Comparison of ENCODE assay signal across 1 cellular context in the genomic region with DNA sequence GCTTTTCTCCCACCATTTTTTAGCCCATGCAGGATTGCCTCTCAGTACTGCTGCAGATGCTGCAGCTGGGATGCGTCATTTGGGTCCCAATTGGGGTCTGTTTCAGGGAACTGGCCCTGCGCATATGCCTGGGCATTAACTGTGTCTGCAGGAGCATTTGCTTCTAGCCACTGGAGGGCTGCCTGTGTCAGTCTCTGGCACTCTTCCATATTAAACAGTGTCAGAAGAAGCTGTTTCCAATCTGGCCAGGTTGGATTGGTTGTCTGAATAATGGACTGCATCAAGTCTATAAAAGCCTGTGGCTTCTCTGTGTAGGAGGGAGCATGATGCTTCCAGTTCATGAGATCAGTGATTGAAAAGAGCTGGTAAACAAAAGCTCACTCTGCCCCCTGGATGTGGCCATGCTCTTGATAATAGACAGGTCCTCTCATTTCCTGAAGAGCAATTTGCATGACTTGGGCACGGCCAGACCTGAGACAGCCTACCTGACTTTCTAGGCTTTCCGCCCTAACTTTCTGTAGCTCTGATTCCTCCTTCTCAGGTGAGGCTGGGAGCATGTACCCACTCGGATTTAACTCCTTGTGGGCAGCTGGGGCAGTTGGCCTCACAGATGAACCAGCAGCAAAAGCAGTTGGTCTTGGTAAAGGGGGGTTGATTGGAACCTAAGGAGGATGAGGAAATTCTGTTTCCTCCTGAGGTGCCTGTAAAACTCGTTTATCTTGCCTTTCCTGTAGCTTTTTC.
A peak's percentile ranks its signal among the peaks of the same experiment; 100 is the strongest.
TF ChIP-seq lines count a peak whose summit lies in the region.

No MANE protein-coding gene starts in this region.

TF ChIP-seq in HepG2, 621 proteins besides CTCF, POLR2A, EP300 and RAD21 (continued from another document and continues in another):
- TF ChIP-seq ZGPAT (CRISPR knock-in tag; IDR thresholded peaks at IDR 0.05): peak; percentile 57; the same call in 1 of the 2 replicates
- no peak for TF ChIP-seq ZFP41 (CRISPR knock-in tag; IDR thresholded peaks at IDR 0.05; ENCODE audit: borderline replicate concordance)
- no peak for TF ChIP-seq ZBTB3 (CRISPR knock-in tag; IDR thresholded peaks at IDR 0.05; ENCODE audit: borderline replicate concordance, low read depth)
- no peak for TF ChIP-seq E2F1 (CRISPR knock-in tag; IDR thresholded peaks at IDR 0.05)
- TF ChIP-seq ISL2 (CRISPR knock-in tag; IDR thresholded peaks at IDR 0.05): 0 out of 2 replicates have a peak, but pooled peaks have one; percentile 25
- TF ChIP-seq SSRP1 (CRISPR knock-in tag; IDR thresholded peaks at IDR 0.05): peak; percentile 54; the same call in 1 of the 2 replicates
- no peak for TF ChIP-seq CCAR2 (optimal IDR thresholded peaks at IDR 0.05; ENCODE audit: low read depth, low read length)
- TF ChIP-seq SMAD3 (CRISPR knock-in tag; IDR thresholded peaks at IDR 0.05): no peak
- no peak for TF ChIP-seq GLI4 (CRISPR knock-in tag; IDR thresholded peaks at IDR 0.05; ENCODE audit: borderline replicate concordance)
- 0 out of 2 replicates have a peak, but pooled peaks have one; percentile 11 for TF ChIP-seq PATZ1 (CRISPR knock-in tag; IDR thresholded peaks at IDR 0.05)
- TF ChIP-seq PAWR (CRISPR knock-in tag; IDR thresholded peaks at IDR 0.05; ENCODE audit: borderline replicate concordance): no peak
- TF ChIP-seq SRF (IDR thresholded peaks at IDR 0.05; ENCODE audit: low read depth, low read length): no peak
- TF ChIP-seq FOXK1 (CRISPR knock-in tag; IDR thresholded peaks at IDR 0.05; ENCODE audit: borderline replicate concordance, low read depth): no peak
- peak; percentile 61 for TF ChIP-seq RBM22 (optimal IDR thresholded peaks at IDR 0.05; ENCODE audit: low read length)
- no peak for TF ChIP-seq ZNF766 (CRISPR knock-in tag; IDR thresholded peaks at IDR 0.05; ENCODE audit: borderline replicate concordance)
- no peak for TF ChIP-seq PLRG1 (conservative IDR thresholded peaks at IDR 0.05)
- no peak for TF ChIP-seq ZHX2 (IDR thresholded peaks at IDR 0.05; ENCODE audit: low read depth)
- no peak for TF ChIP-seq ZHX2 (CRISPR knock-in tag; IDR thresholded peaks at IDR 0.05; ENCODE audit: borderline replicate concordance)
- TF ChIP-seq MED8 (CRISPR knock-in tag; IDR thresholded peaks at IDR 0.05; ENCODE audit: insufficient replicate concordance): no peak
- no peak for TF ChIP-seq ZNF883 (CRISPR knock-in tag; IDR thresholded peaks at IDR 0.05; ENCODE audit: not compliant biosample characterization)
- TF ChIP-seq, protein P1, sequence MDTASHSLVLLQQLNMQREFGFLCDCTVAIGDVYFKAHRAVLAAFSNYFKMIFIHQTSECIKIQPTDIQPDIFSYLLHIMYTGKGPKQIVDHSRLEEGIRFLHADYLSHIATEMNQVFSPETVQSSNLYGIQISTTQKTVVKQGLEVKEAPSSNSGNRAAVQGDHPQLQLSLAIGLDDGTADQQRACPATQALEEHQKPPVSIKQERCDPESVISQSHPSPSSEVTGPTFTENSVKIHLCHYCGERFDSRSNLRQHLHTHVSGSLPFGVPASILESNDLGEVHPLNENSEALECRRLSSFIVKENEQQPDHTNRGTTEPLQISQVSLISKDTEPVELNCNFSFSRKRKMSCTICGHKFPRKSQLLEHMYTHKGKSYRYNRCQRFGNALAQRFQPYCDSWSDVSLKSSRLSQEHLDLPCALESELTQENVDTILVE (CRISPR knock-in tag; IDR thresholded peaks at IDR 0.05): no peak; the same call in 1 of the 2 replicates
- TF ChIP-seq, protein P2, sequence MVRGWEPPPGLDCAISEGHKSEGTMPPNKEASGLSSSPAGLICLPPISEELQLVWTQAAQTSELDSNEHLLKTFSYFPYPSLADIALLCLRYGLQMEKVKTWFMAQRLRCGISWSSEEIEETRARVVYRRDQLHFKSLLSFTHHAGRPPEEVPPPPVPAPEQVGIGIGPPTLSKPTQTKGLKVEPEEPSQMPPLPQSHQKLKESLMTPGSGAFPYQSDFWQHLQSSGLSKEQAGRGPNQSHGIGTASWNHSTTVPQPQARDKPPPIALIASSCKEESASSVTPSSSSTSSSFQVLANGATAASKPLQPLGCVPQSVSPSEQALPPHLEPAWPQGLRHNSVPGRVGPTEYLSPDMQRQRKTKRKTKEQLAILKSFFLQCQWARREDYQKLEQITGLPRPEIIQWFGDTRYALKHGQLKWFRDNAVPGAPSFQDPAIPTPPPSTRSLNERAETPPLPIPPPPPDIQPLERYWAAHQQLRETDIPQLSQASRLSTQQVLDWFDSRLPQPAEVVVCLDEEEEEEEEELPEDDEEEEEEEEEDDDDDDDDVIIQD (CRISPR knock-in tag; IDR thresholded peaks at IDR 0.05; ENCODE audit: low read depth): peak; percentile 77
- no peak for TF ChIP-seq ZNF83 (CRISPR knock-in tag; IDR thresholded peaks at IDR 0.05; ENCODE audit: borderline replicate concordance)
- TF ChIP-seq PAXIP1 (CRISPR knock-in tag; conservative IDR thresholded peaks at IDR 0.05): peak; percentile 49
- TF ChIP-seq MLX (CRISPR knock-in tag; IDR thresholded peaks at IDR 0.05): no peak
- TF ChIP-seq HMG20A (CRISPR knock-in tag; IDR thresholded peaks at IDR 0.05; ENCODE audit: borderline replicate concordance): peak; percentile 26; the same call in 1 of the 2 replicates
- no peak for TF ChIP-seq RAD51 (IDR thresholded peaks at IDR 0.05; ENCODE audit: borderline replicate concordance)
- TF ChIP-seq ZSCAN30 (CRISPR knock-in tag; IDR thresholded peaks at IDR 0.05): no peak
- TF ChIP-seq, protein P3, sequence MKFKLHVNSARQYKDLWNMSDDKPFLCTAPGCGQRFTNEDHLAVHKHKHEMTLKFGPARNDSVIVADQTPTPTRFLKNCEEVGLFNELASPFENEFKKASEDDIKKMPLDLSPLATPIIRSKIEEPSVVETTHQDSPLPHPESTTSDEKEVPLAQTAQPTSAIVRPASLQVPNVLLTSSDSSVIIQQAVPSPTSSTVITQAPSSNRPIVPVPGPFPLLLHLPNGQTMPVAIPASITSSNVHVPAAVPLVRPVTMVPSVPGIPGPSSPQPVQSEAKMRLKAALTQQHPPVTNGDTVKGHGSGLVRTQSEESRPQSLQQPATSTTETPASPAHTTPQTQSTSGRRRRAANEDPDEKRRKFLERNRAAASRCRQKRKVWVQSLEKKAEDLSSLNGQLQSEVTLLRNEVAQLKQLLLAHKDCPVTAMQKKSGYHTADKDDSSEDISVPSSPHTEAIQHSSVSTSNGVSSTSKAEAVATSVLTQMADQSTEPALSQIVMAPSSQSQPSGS (CRISPR knock-in tag; IDR thresholded peaks at IDR 0.05): peak; percentile 32; the same call in 1 of the 2 replicates
- TF ChIP-seq ZNF577 (CRISPR knock-in tag; IDR thresholded peaks at IDR 0.05; ENCODE audit: borderline replicate concordance, low read depth): no peak
- 0 out of 2 replicates have a peak, but pooled peaks have one; percentile 33 for TF ChIP-seq ZNF792 (CRISPR knock-in tag; IDR thresholded peaks at IDR 0.05)
- TF ChIP-seq ZC3H4 (CRISPR knock-in tag; IDR thresholded peaks at IDR 0.05; ENCODE audit: borderline replicate concordance): peak; percentile 39; the same call in 1 of the 2 replicates
- peak; percentile 79 for TF ChIP-seq DRAP1 (CRISPR knock-in tag; IDR thresholded peaks at IDR 0.05)
